ENCODE assay signal across 8 cellular contexts in the genomic region with DNA sequence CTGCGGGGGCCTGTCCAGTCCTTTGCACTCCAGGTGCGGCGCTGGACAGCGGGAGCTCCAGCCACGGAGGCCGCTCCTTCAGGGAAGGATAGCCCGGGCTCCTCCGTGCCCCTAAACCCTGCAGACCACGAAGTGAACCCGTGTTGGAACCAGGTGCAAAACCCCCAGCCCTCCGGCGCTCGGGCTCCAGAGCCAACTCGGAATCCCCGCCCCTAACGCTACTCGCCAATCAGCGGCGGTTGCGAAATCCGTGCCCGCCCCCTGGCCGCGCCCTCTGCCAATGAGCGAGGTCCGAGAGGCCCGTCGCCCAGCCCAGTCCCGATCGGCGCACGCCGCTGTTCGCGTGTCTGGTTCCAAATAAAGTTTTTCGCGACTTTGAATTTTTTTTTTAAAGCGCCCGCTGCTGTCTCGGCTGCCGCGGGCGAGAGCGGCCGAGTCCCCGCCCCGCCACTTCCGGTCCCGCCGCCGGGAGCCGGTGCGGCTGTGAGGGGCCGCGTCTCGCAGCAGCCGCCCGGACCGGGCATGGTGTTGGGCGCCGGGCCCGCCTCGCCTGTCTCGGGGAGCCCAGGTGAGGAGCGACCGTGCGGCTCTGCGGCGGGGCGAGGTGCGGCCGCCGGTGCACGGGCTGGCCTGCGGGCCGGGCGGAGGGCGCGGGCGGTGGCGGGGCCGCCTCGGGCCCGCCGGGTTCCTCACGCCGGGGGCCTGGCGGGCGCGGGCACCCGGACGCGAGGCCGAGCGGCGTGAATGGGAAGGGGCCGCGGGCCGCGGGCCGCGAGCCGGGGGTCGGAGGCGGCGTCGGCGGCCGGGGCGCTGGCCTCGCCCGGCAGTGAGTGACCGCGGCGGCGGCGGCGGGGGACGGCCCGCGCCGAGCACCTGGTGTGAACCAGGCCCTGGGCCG. TPM values are rescaled to one million over a fixed set of nuclear protein-coding genes. Genes with fewer than 3 reads are reported as not detected.
DNase-seq lines count a peak whose midpoint lies in the region; ATAC-seq and TF ChIP-seq lines count a peak whose summit lies in the region.

A gene with protein sequence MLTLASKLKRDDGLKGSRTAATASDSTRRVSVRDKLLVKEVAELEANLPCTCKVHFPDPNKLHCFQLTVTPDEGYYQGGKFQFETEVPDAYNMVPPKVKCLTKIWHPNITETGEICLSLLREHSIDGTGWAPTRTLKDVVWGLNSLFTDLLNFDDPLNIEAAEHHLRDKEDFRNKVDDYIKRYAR (plus strand): TSS at position 450 of the 898 bp plus-strand sequence. CDS start 6,094 bp downstream, outside the sequence.

- H3K27ac ChIP-seq in colonic mucosa = peak within 1 kb of the TSS; percentile 14
- peak within 1 kb of the TSS; percentile 62 for H3K27ac ChIP-seq in layer of hippocampus (ENCODE audit: low read depth, low read length)

- no peak for TF ChIP-seq CTCF in colonic mucosa (IDR thresholded peaks at IDR 0.05)

- intact Hi-C loops in colonic mucosa (cut with DNase I) = no loop called here

- peaks cover 11% of the 10 kb centered on the region for H3K4me1 ChIP-seq in colonic mucosa

- H3K9ac ChIP-seq in colonic mucosa (ENCODE audit: low read depth in 2 of 2, low read length in 2 of 2) = peak within 1 kb of the TSS; percentile 81 to 90

- ATAC-seq in HG03439 (IDR thresholded peaks at IDR 0.05; ENCODE audit: unreplicated experiment) = peak; percentile 94

- H3K9me3 ChIP-seq in colonic mucosa = peaks cover 3% of the 10 kb centered on the region

- H3K36me3 ChIP-seq in colonic mucosa = no peaks in the 10 kb centered on the region

- TF ChIP-seq POLR2A in GM19193 (IDR thresholded peaks at IDR 0.05; ENCODE audit: extremely low read depth, insufficient read depth, insufficient read length) = peak; percentile 67

- H3K27me3 ChIP-seq in colonic mucosa (no peaks in the 10 kb centered on the region), layer of hippocampus (ENCODE audit: control insufficient read depth, insufficient read depth, low read length) (no peaks in the 10 kb centered on the region)

- peak; percentile 97 for DNase-seq in Ammon's horn (ENCODE audit: low spot score)
- peak; percentile 97 for DNase-seq in NCI-H510A treated with DMSO at 0.1 percent for 48 hours (lab: John Stamatoyannopoulos, UW)
- peak; percentile 96 to 97 for DNase-seq in activated CD4-positive, alpha-beta T cell treated with anti-CD3 and anti-CD28 coated beads for 4 hours
- peak; percentile 97 for DNase-seq in colonic mucosa
- peak; percentile 95 to 96 for DNase-seq in stimulated activated CD4-positive, alpha-beta T cell treated with anti-CD3 and anti-CD28 coated beads, Interleukin-1b, Interleukin-23, amount 100 ng/mL, for 4 hours (ENCODE audit: low read depth in 2 of 2)

- peak within 1 kb of the TSS; percentile 74 for H3K4me3 ChIP-seq in colonic mucosa

RNA-seq across cellular contexts. Expression of the gene that starts here (rescaled TPM):
- total RNA-seq in colonic mucosa = 10 to 100 TPM; 51.8 to 54.7 TPM

Comparison
In these comparisons a context has a peak if more than half of its experiments do, and no peak if none do; other contexts are left out.
1. Peak in every context shown above with its lines: DNase-seq, ATAC-seq, H3K4me3 ChIP-seq and H3K27ac ChIP-seq.